Comparison of ENCODE assay signal across 9 cellular contexts in genomic region chr2:64062840-64063239, GRCh38. TPM values are rescaled to one million over a fixed set of nuclear protein-coding genes. Genes with fewer than 3 reads are reported as not detected.
DNase-seq lines count a peak whose midpoint lies in the region; ATAC-seq and TF ChIP-seq lines count a peak whose summit lies in the region.
"Had no signal": no experiment of that assay in that cellular context is flagged by ENCODE, and none has a peak within 500 bp of the region (broad histone marks: within the 10 kb centered on the region; RNA-seq: fewer than 3 reads in every experiment).

No MANE protein-coding gene starts in this region.

- peak overlapping the region; percentile 23; the same call in 1 of the 2 replicates for H2AFZ ChIP-seq in GM23338

- peaks cover 40% of the 10 kb centered on the region for H3K4me1 Mint-ChIP-seq in GM23338
- H3K4me1 Mint-ChIP-seq in natural killer cell: peaks cover 5 to 6% of the 10 kb centered on the region in 2 donors

- H3K27ac ChIP-seq in GM23338 (ENCODE audit: low read depth) (peak overlapping the region; percentile 42; the same call in 1 of the 2 replicates), RWPE2 (ENCODE audit: poor library complexity, severe bottlenecking) (peak overlapping the region; percentile 63)

- peaks cover 8% of the 10 kb centered on the region; the same call in 1 of the 2 replicates for H3F3A ChIP-seq in GM23338 (replicated peaks; ENCODE audit: low read depth)

- no peak overlapping the region for H3K4me2 ChIP-seq in GM23338

- no peaks in the 10 kb centered on the region for H3K9me3 ChIP-seq in RWPE2 (ENCODE audit: severe bottlenecking)

- H3K4me3 Mint-ChIP-seq in GM23338: no peak overlapping the region
- H3K4me3 Mint-ChIP-seq in natural killer cell: no peak overlapping the region

- H3K4me3 ChIP-seq in GM23338: no peak overlapping the region
- no peak overlapping the region for H3K4me3 ChIP-seq in RWPE2 (ENCODE audit: severe bottlenecking)
- no peak overlapping the region for H3K4me3 ChIP-seq in kidney epithelial cell (ENCODE audit: low read depth, low read length)

- H3K9me2 ChIP-seq in GM23338 (ENCODE audit: insufficient read depth): no peaks in the 10 kb centered on the region

- H3K4me1 ChIP-seq in GM23338 (ENCODE audit: insufficient read depth): peaks cover 35% of the 10 kb centered on the region
- peaks cover 19% of the 10 kb centered on the region for H3K4me1 ChIP-seq in RWPE2 (ENCODE audit: insufficient read depth, poor library complexity, severe bottlenecking)

- H3K36me3 ChIP-seq in GM23338 (ENCODE audit: insufficient read depth) (no peaks in the 10 kb centered on the region), RWPE2 (ENCODE audit: low read depth) (no peaks in the 10 kb centered on the region), kidney epithelial cell (ENCODE audit: control insufficient read depth, insufficient read depth, low read length) (no peaks in the 10 kb centered on the region)

- H3K36me3 Mint-ChIP-seq in GM23338 (ENCODE audit: low read depth): no peaks in the 10 kb centered on the region
- no peaks in the 10 kb centered on the region for H3K36me3 Mint-ChIP-seq in natural killer cell

- DNase-seq in DMS53 (lab: John Stamatoyannopoulos, UW) (peak; percentile 85), GM23338 (ENCODE audit: low spot score) (no peak), RWPE2 (ENCODE audit: low spot score) (no peak), kidney epithelial cell (ENCODE audit: low read depth) (peak; percentile 45), natural killer cell (no peak), anterior cingulate cortex (lab: John Stamatoyannopoulos, UW) (no peak), DMS114 treated with DMSO at 0.1 percent for 48 hours (lab: John Stamatoyannopoulos, UW; ENCODE audit: unreplicated experiment) (no peak), foreskin melanocyte (no peak)
- DNase-seq: erythroblast had no signal

- intact Hi-C loops in natural killer cell (cut with micrococcal nuclease): no loop called here

- ATAC-seq in GM23338 (no peak), RWPE2 (ENCODE audit: low read depth) (peak; percentile 85), natural killer cell (no peak)

- H3K27me3 Mint-ChIP-seq in GM23338 (ENCODE audit: insufficient read depth, low read depth, poor library complexity): peaks cover 6% of the 10 kb centered on the region
- H3K27me3 Mint-ChIP-seq in natural killer cell (ENCODE audit: low read depth in 2 of 2): no peaks in the 10 kb centered on the region

- no peaks in the 10 kb centered on the region for H3K9me3 Mint-ChIP-seq in GM23338
- no peaks in the 10 kb centered on the region for H3K9me3 Mint-ChIP-seq in natural killer cell

- no peak for TF ChIP-seq CTCF in GM23338 (conservative IDR thresholded peaks at IDR 0.05; ENCODE audit: low read depth in 2 of 2)
- no peak for TF ChIP-seq CTCF in RWPE2 (IDR thresholded peaks at IDR 0.05; ENCODE audit: poor library complexity, severe bottlenecking)
- TF ChIP-seq CTCF in kidney epithelial cell (IDR thresholded peaks at IDR 0.05; ENCODE audit: insufficient read depth, low read length, poor library complexity, severe bottlenecking): no peak
- no peak for TF ChIP-seq CTCF in natural killer cell (IDR thresholded peaks at IDR 0.05)

- no peaks in the 10 kb centered on the region for H4K20me1 ChIP-seq in GM23338 (replicated peaks; ENCODE audit: insufficient read depth)

- H3K27me3 ChIP-seq in GM23338 (ENCODE audit: insufficient read depth) (no peaks in the 10 kb centered on the region), RWPE2 (ENCODE audit: insufficient read depth, poor library complexity, severe bottlenecking) (no peaks in the 10 kb centered on the region), kidney epithelial cell (ENCODE audit: control insufficient read depth, insufficient read depth, low read length) (no peaks in the 10 kb centered on the region)

- no peaks in the 10 kb centered on the region for H3K79me2 ChIP-seq in GM23338 (replicated peaks; ENCODE audit: insufficient read depth)

- H3K27ac Mint-ChIP-seq in GM23338 (no peak overlapping the region), natural killer cell (no peak overlapping the region)

TF ChIP-seq in GM23338, 12 proteins besides CTCF, POLR2A, EP300 and RAD21 (continues in another document):
- TF ChIP-seq ZNF331 (CRISPR knock-in tag; IDR thresholded peaks at IDR 0.05; ENCODE audit: low read depth) (no peak), JUNB (IDR thresholded peaks at IDR 0.05; ENCODE audit: unreplicated experiment) (no peak), ZNF462 (CRISPR knock-in tag; IDR thresholded peaks at IDR 0.05) (no peak), NANOG (IDR thresholded peaks at IDR 0.05; ENCODE audit: borderline replicate concordance) (no peak), STAT1 (IDR thresholded peaks at IDR 0.05; ENCODE audit: unreplicated experiment) (no peak), CREB1 (CRISPR knock-in tag; IDR thresholded peaks at IDR 0.05; ENCODE audit: low read depth) (no peak), ZNF114 (CRISPR knock-in tag; IDR thresholded peaks at IDR 0.05) (no peak), EZH2phosphoT487 (IDR thresholded peaks at IDR 0.05; ENCODE audit: unreplicated experiment) (no peak)

RNA-seq across cellular contexts. Expression of gene VPS54, which starts 43.6 kb away (rescaled TPM):
- total RNA-seq in GM23338 (2014; rRNA removed; shearing (Covaris generic)): 17.0 and 20.7 TPM in 2 replicates
- polyA plus RNA-seq in GM23338 (2016; fragmentation: Nextera tagmentation; extraction: Ambion mirVana): 6.1 and 6.6 TPM in 2 replicates
- 15.9 and 17.7 TPM in 2 replicates for total RNA-seq in kidney epithelial cell
- 10 to 100 TPM; 12.1 to 17.3 (median 13.5) TPM for total RNA-seq in natural killer cell

Comparison
In these comparisons a context has a peak if more than half of its experiments do, and no peak if none do; other contexts are left out.
1. DNase-seq: peak in DMS53 (single experiment) and kidney epithelial cell (single experiment); none in GM23338 (single experiment), RWPE2 (single experiment), natural killer cell (single experiment), anterior cingulate cortex (0 of 58), DMS114 treated with DMSO at 0.1 percent for 48 hours (single experiment) and foreskin melanocyte (single experiment).